15 cellular contexts compared by ENCODE assay signal in the genomic region with DNA sequence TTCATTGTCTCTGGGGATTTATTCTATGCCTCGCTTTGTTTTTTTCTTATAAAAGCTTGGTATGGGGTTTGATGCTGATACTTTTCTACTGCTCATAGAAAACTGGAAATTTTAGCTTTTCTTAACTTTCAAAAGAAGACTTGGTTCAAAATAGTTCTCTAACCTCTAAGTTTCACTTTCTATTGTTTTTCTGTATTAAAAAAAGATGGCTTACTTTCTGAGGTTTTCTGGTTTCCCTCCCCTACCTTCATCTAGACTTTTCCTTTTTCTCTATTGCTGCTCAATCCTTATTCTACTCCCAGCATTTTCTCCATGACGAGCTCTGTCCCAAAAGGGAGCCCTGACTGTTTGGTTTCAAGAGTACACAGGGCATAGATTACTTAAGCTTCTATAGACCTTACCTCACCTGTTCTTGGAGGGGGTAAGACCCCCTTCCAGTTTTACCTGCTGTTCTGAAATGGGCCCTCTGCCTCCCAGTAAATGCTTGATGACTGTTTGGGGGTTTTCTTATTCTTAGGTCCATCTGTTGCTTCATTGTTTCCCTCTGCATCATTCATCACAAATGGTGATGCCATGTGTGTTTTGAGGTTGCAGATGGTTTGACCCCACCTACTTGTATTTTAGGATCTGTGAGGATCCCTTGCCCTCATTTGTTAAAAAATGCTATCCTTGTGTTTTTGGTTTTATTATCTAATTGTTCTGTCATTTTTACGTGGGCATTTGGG. TPM values are rescaled to one million over a fixed set of nuclear protein-coding genes. Genes with fewer than 3 reads are reported as not detected.
DNase-seq lines count a peak whose midpoint lies in the region; ATAC-seq and TF ChIP-seq lines count a peak whose summit lies in the region.
"Had no signal": no experiment of that assay in that cellular context is flagged by ENCODE, and none has a peak within 500 bp of the region (broad histone marks: within the 10 kb centered on the region; RNA-seq: fewer than 3 reads in every experiment).

No MANE protein-coding gene starts in this region.

- ATAC-seq in GM18498 (IDR thresholded peaks at IDR 0.05; ENCODE audit: unreplicated experiment): peak; percentile 70
- ATAC-seq in GM21390 (IDR thresholded peaks at IDR 0.05; ENCODE audit: unreplicated experiment): peak; percentile 67
- ATAC-seq: foreskin keratinocyte had no signal

- H3K36me3 ChIP-seq in Karpas-422 (ENCODE audit: insufficient read depth, low read length): 0 out of 2 replicates have a peak, but pooled peaks cover 2% of the 10 kb centered on the region
- H3K36me3 ChIP-seq: adrenal gland had no signal

- no peaks in the 10 kb centered on the region for H3K9me3 ChIP-seq in Karpas-422 (ENCODE audit: low read length)
- H3K9me3 ChIP-seq: adrenal gland, sigmoid colon, tibial artery had no signal

- no peak overlapping the region for H3K9ac ChIP-seq in Karpas-422 (ENCODE audit: low read length)

- H3K27me3 ChIP-seq in Karpas-422 (ENCODE audit: low read length): no peaks in the 10 kb centered on the region
- H3K27me3 ChIP-seq: adrenal gland, foreskin keratinocyte, sigmoid colon, tibial artery had no signal

- no peak for DNase-seq in Karpas-422
- peak; percentile 4 to 48 for DNase-seq in foreskin fibroblast
- DNase-seq in nucleus accumbens (lab: John Stamatoyannopoulos, UW): no peak
- no peak for DNase-seq in GM10266 (ENCODE audit: extremely low spot score)
- DNase-seq in amygdala (lab: John Stamatoyannopoulos, UW): no peak
- DNase-seq in T1000 (lab: John Stamatoyannopoulos, UW): no peak
- DNase-seq: adrenal gland, Calu3, cortex of kidney, foreskin keratinocyte, NCI-H1105 treated with DMSO at 0.1 percent for 48 hours, sigmoid colon, tibial artery had no signal

- no peak overlapping the region for H3K27ac ChIP-seq in Karpas-422 (ENCODE audit: low read length)
- H3K27ac ChIP-seq: adrenal gland, foreskin keratinocyte, sigmoid colon, tibial artery had no signal

- H2AFZ ChIP-seq in Karpas-422 (ENCODE audit: low read length): no peak overlapping the region

- no peaks in the 10 kb centered on the region for H4K20me1 ChIP-seq in Karpas-422 (ENCODE audit: insufficient read depth, low read depth, low read length)

- peak overlapping the region; percentile 18 for H3K4me2 ChIP-seq in Karpas-422 (ENCODE audit: low read depth, low read length, poor library complexity, severe bottlenecking)

- H3K79me2 ChIP-seq in Karpas-422 (ENCODE audit: low read length): no peaks in the 10 kb centered on the region

- H3K4me3 ChIP-seq in Karpas-422 (ENCODE audit: low read length) (0 out of 2 replicates have a peak overlapping the region, but pooled peaks have one; percentile 5), foreskin fibroblast (ENCODE audit: low read depth in 1 of 2, low read length in 2 of 2) (no peak overlapping the region)
- H3K4me3 ChIP-seq: adrenal gland, sigmoid colon, tibial artery had no signal

- no peak for TF ChIP-seq CTCF in foreskin fibroblast (IDR thresholded peaks at IDR 0.05; ENCODE audit: low read depth, low read length)
- TF ChIP-seq CTCF in GM10266 (IDR thresholded peaks at IDR 0.05; ENCODE audit: control insufficient read depth, insufficient read depth, low read depth, missing control alignments): no peak

- H3K9me2 ChIP-seq in Karpas-422 (replicated peaks; ENCODE audit: insufficient read depth, low read length): no peaks in the 10 kb centered on the region

- H3K4me1 ChIP-seq in Karpas-422 (ENCODE audit: low read length): peaks cover 18% of the 10 kb centered on the region
- H3K4me1 ChIP-seq: adrenal gland, sigmoid colon, tibial artery had no signal

RNA-seq across cellular contexts. Expression of gene DNHD1, which starts 29.5 kb away (rescaled TPM):
- total RNA-seq in Karpas-422 (2014; rRNA removed; shearing (Covaris generic); ENCODE audit: low replicate concordance): 40.3 and 53.5 TPM in 2 replicates

RNA-seq across cellular contexts. Expression of gene TIMM10B, which starts 45.3 kb away (rescaled TPM):
- 36.3 and 57.2 TPM in 2 replicates for total RNA-seq in Karpas-422 (2014; rRNA removed; shearing (Covaris generic); ENCODE audit: low replicate concordance)

RNA-seq across cellular contexts. Expression of gene ARFIP2, which starts 45.4 kb away (rescaled TPM):
- total RNA-seq in Karpas-422 (2014; rRNA removed; shearing (Covaris generic); ENCODE audit: low replicate concordance): 36.3 and 49.7 TPM in 2 replicates

RNA-seq across cellular contexts. Expression of gene TRIM3, which starts 52.8 kb away (rescaled TPM):
- total RNA-seq in Karpas-422 (2014; rRNA removed; shearing (Covaris generic); ENCODE audit: low replicate concordance): 13.3 and 20.4 TPM in 2 replicates

Comparison
In these comparisons a context has a peak if more than half of its experiments do, and no peak if none do; other contexts are left out.
1. DNase-seq: peak in foreskin fibroblast (2 of 2); none in Karpas-422 (single experiment), nucleus accumbens (0 of 56), GM10266 (single experiment), amygdala (0 of 56) and T1000 (single experiment).